Comparison of ENCODE assay signal across 8 cellular contexts in genomic region chr6:2021713-2022125, GRCh38.
DNase-seq lines count a peak whose midpoint lies in the region; ATAC-seq and TF ChIP-seq lines count a peak whose summit lies in the region.

No MANE protein-coding gene starts in this region.

- H3K27ac ChIP-seq in GM23248 (no peak overlapping the region), fibroblast of lung (ENCODE audit: insufficient read depth, low read length) (no peak overlapping the region), MM.1S (ENCODE audit: low read length) (no peak overlapping the region)

- H3K4me3 Mint-ChIP-seq in Caco-2 (ENCODE audit: unreplicated experiment): no peak overlapping the region

- H3K9ac ChIP-seq in GM23248: no peak overlapping the region
- H3K9ac ChIP-seq in fibroblast of lung (ENCODE audit: insufficient read depth, low read length): no peak overlapping the region
- H3K9ac ChIP-seq in MM.1S (ENCODE audit: low read length): no peak overlapping the region

- 27 to 31% methylated on average over 4 of the region's 4 CpGs for WGBS in GM23248 (ENCODE audit: low coverage in 1 of 2, low lambda C conversion rate in 2 of 2, missing lambda C conversion rate in 2 of 2), 2 experiments

- CTCF ChIA-PET in Caco-2 (lab: Charles Lee): no interaction called here

- DNase-seq in GM23248 (peak; percentile 63), NCI-H510A treated with DMSO at 0.1 percent for 48 hours (lab: John Stamatoyannopoulos, UW) (peak; percentile 24), fibroblast of lung (ENCODE audit: low read depth in 2 of 2) (peak; percentile 77 to 92), renal cortical epithelial cell (ENCODE audit: low read depth) (peak; percentile 78), germinal center (ENCODE audit: low spot score) (no peak), MM.1S (no peak), Caco-2 (no peak)

- H3K36me3 ChIP-seq in GM23248 (ENCODE audit: low read depth): no peaks in the 10 kb centered on the region
- H3K36me3 ChIP-seq in fibroblast of lung (ENCODE audit: control insufficient read depth, insufficient read depth, low read length): no peaks in the 10 kb centered on the region
- no peaks in the 10 kb centered on the region for H3K36me3 ChIP-seq in MM.1S (replicated peaks; ENCODE audit: insufficient read depth, low read length)
- no peaks in the 10 kb centered on the region for H3K36me3 ChIP-seq in Caco-2 (ENCODE audit: control insufficient read depth, insufficient read depth, low read length)

- H4K20me1 ChIP-seq in GM23248 (ENCODE audit: insufficient read depth) (no peaks in the 10 kb centered on the region), fibroblast of lung (ENCODE audit: control insufficient read depth, extremely low read depth, insufficient read depth, low read length) (no peaks in the 10 kb centered on the region), MM.1S (ENCODE audit: insufficient read depth, low read length) (no peaks in the 10 kb centered on the region)

- H3K4me1 Mint-ChIP-seq in Caco-2 (ENCODE audit: low read depth, unreplicated experiment): no peaks in the 10 kb centered on the region

- BruUV-seq in Caco-2 (replicated peaks; lab: Mats Ljungman, UMichigan): no TSS peak

- POLR2A ChIA-PET in Caco-2 (lab: Charles Lee): no interaction called here

- H3K4me3 ChIP-seq in GM23248 (no peak overlapping the region), fibroblast of lung (replicated peaks in 1 of 4; ENCODE audit: control extremely low read depth in 1 of 4, insufficient read depth in 1 of 4, low read depth in 3 of 4, low read length in 4 of 4) (no peak overlapping the region), MM.1S (ENCODE audit: low read length) (no peak overlapping the region), Caco-2 (ENCODE audit: low read depth, low read length) (no peak overlapping the region)

- no peak overlapping the region for H3K27ac Mint-ChIP-seq in Caco-2 (ENCODE audit: unreplicated experiment)

- H3K9me3 Mint-ChIP-seq in Caco-2 (ENCODE audit: unreplicated experiment): no peaks in the 10 kb centered on the region

- no peaks in the 10 kb centered on the region for H3K27me3 ChIP-seq in GM23248 (replicated peaks; ENCODE audit: insufficient read depth)
- H3K27me3 ChIP-seq in fibroblast of lung (ENCODE audit: control insufficient read depth, insufficient read depth, low read length): no peaks in the 10 kb centered on the region
- H3K27me3 ChIP-seq in MM.1S (replicated peaks; ENCODE audit: insufficient read depth, low read length): no peaks in the 10 kb centered on the region
- H3K27me3 ChIP-seq in Caco-2 (replicated peaks; ENCODE audit: control insufficient read depth, insufficient read depth, low read length): no peaks in the 10 kb centered on the region

- H3K4me2 ChIP-seq in GM23248 (ENCODE audit: unreplicated experiment): peak overlapping the region; percentile 20
- H3K4me2 ChIP-seq in fibroblast of lung (ENCODE audit: extremely low read depth, insufficient read depth, low read length): peak overlapping the region; percentile 46
- H3K4me2 ChIP-seq in MM.1S (ENCODE audit: low read depth, low read length): no peak overlapping the region

- in situ Hi-C loops in GM23248 (cut with MboI): no loop called here

- no peak for TF ChIP-seq CTCF in fibroblast of lung (conservative IDR thresholded peaks at IDR 0.05 in 1 of 2, IDR thresholded peaks at IDR 0.05 in 1 of 2; ENCODE audit: low read depth in 1 of 2, low read length in 2 of 2)
- TF ChIP-seq CTCF in MM.1S (IDR thresholded peaks at IDR 0.05; ENCODE audit: low read length): no peak
- no peak for TF ChIP-seq CTCF in Caco-2 (IDR thresholded peaks at IDR 0.05; ENCODE audit: insufficient read depth in 1 of 2, low read depth in 1 of 2, low read length in 1 of 2, severe bottlenecking in 1 of 2, unreplicated experiment in 1 of 2)

- ATAC-seq in HG03135 (IDR thresholded peaks at IDR 0.05; ENCODE audit: unreplicated experiment): no peak

- no peaks in the 10 kb centered on the region for H3K9me3 ChIP-seq in GM23248 (ENCODE audit: low read depth)
- no peaks in the 10 kb centered on the region for H3K9me3 ChIP-seq in fibroblast of lung (ENCODE audit: control insufficient read depth, insufficient read depth, low read depth, low read length)
- H3K9me3 ChIP-seq in MM.1S (replicated peaks; ENCODE audit: insufficient read depth, low read length): no peaks in the 10 kb centered on the region
- no peaks in the 10 kb centered on the region for H3K9me3 ChIP-seq in Caco-2

- intact Hi-C loops in Caco-2 (cut with micrococcal nuclease; ENCODE audit: unreplicated experiment): no loop called here

- H2AFZ ChIP-seq in GM23248 (0 out of 2 replicates have a peak overlapping the region, but pooled peaks have one; percentile 6), fibroblast of lung (ENCODE audit: low read length) (no peak overlapping the region), MM.1S (ENCODE audit: low read length) (no peak overlapping the region)

- H3K9me2 ChIP-seq in GM23248 (ENCODE audit: insufficient read depth) (no peaks in the 10 kb centered on the region), MM.1S (replicated peaks; ENCODE audit: insufficient read depth, low read length) (no peaks in the 10 kb centered on the region)

- H3F3A ChIP-seq in GM23248 (ENCODE audit: insufficient read depth): peaks cover 11% of the 10 kb centered on the region; the same call in 1 of the 2 replicates
- no peaks in the 10 kb centered on the region for H3F3A ChIP-seq in MM.1S (ENCODE audit: insufficient read depth, low read length)

- H3K4me1 ChIP-seq in GM23248 (ENCODE audit: insufficient read depth): peaks cover 16% of the 10 kb centered on the region
- no peaks in the 10 kb centered on the region for H3K4me1 ChIP-seq in fibroblast of lung (ENCODE audit: control insufficient read depth, extremely low read depth, insufficient read depth, low read length)
- H3K4me1 ChIP-seq in MM.1S (ENCODE audit: low read length): no peaks in the 10 kb centered on the region
- no peaks in the 10 kb centered on the region for H3K4me1 ChIP-seq in Caco-2

- H3K79me2 ChIP-seq in GM23248 (ENCODE audit: insufficient read depth) (no peaks in the 10 kb centered on the region), fibroblast of lung (ENCODE audit: control insufficient read depth, insufficient read depth, low read length) (no peaks in the 10 kb centered on the region), MM.1S (ENCODE audit: low read length) (no peaks in the 10 kb centered on the region)

- no peaks in the 10 kb centered on the region for H3K36me3 Mint-ChIP-seq in Caco-2 (ENCODE audit: insufficient read depth, unreplicated experiment)

- no peaks in the 10 kb centered on the region for H3K27me3 Mint-ChIP-seq in Caco-2 (ENCODE audit: insufficient read depth, unreplicated experiment)

Comparison
In these comparisons a context has a peak if more than half of its experiments do, and no peak if none do; other contexts are left out.
1. DNase-seq: peak in GM23248 (single experiment), NCI-H510A treated with DMSO at 0.1 percent for 48 hours (single experiment), fibroblast of lung (2 of 2) and renal cortical epithelial cell (single experiment); none in germinal center (single experiment), MM.1S (single experiment) and Caco-2 (0 of 2).